Comparison of ENCODE assay signal across 8 cellular contexts in the genomic region with DNA sequence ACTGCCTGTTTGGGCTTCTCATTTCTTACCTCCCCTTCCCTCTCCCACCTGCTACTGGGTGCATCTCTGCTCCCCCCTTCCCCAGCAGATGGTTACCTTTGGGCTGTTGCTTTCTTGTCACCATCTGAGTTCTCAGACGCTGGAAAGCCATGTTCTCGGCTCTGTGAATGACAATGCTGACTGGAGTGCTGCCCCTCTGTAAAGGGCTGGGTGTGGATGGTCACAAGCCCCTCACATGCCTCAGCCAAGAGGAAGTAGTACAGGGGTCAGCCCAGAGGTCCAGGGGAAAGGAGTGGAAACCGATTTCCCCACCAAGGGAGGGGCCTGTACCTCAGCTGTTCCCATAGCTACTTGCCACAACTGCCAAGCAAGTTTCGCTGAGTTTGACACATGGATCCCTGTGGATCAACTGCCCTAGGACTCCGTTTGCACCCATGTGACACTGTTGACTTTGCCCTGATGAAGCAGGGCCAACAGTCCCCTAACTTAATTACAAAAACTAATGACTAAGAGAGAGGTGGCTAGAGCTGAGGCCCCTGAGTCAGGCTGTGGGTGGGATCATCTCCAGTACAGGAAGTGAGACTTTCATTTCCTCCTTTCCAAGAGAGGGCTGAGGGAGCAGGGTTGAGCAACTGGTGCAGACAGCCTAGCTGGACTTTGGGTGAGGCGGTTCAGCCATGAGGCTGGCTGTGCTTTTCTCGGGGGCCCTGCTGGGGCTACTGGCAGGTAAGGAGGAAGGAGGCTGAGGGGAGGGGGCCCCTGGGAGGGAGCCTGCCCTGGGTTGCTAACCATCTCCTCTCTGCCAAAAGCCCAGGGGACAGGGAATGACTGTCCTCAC. TPM values are rescaled to one million over a fixed set of nuclear protein-coding genes. Genes with fewer than 3 reads are reported as not detected.
DNase-seq lines count a peak whose midpoint lies in the region; ATAC-seq and TF ChIP-seq lines count a peak whose summit lies in the region.

A gene with protein sequence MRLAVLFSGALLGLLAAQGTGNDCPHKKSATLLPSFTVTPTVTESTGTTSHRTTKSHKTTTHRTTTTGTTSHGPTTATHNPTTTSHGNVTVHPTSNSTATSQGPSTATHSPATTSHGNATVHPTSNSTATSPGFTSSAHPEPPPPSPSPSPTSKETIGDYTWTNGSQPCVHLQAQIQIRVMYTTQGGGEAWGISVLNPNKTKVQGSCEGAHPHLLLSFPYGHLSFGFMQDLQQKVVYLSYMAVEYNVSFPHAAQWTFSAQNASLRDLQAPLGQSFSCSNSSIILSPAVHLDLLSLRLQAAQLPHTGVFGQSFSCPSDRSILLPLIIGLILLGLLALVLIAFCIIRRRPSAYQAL (plus strand): TSS at position 638 of the 838 bp plus-strand sequence. CDS start 40 bp downstream, at position 678.

- no peak for TF ChIP-seq CTCF in CD4-positive, alpha-beta T cell (IDR thresholded peaks at IDR 0.05)
- TF ChIP-seq CTCF in endodermal cell (conservative IDR thresholded peaks at IDR 0.05), result no peak

- peak within 1 kb of the TSS; percentile 67 for H3K4me3 Mint-ChIP-seq in CD4-positive, alpha-beta T cell
- H3K4me3 Mint-ChIP-seq in endodermal cell, result no peak within 1 kb of the TSS
- peak within 1 kb of the TSS; percentile 57 for H3K4me3 Mint-ChIP-seq in stimulated activated memory B cell treated with anti-CD40 and anti-IgM and Interleukin-4, amounts not matched to agents 10 μg/mL and 1 μg/mL and 100 μg/mL, for 72 hours

- POLR2A ChIA-PET in CD4-positive, alpha-beta T cell (lab: Charles Lee), result interaction anchor here (0.6 to 2.6 kb wide), 3 partner anchors 100 to 276 kb away, joined by 3 to 14 read pairs (median 6); partner anchors contain the start of genes TP53 and ZBTB4

- peaks cover 54% of the 10 kb centered on the region for H3K36me3 ChIP-seq in endodermal cell (ENCODE audit: control insufficient read depth, insufficient read depth, low read length)

- no peaks in the 10 kb centered on the region for H3K27me3 ChIP-seq in CD4-positive, alpha-beta T cell (ENCODE audit: control insufficient read depth, insufficient read depth, low read length)
- no peaks in the 10 kb centered on the region for H3K27me3 ChIP-seq in endodermal cell (ENCODE audit: control insufficient read depth, insufficient read depth, low read length, poor library complexity, severe bottlenecking)
- no peaks in the 10 kb centered on the region for H3K27me3 ChIP-seq in mononuclear cell (ENCODE audit: insufficient read depth, low read length)

- peak within 1 kb of the TSS; percentile 34 for H3K27ac ChIP-seq in CD4-positive, alpha-beta T cell (ENCODE audit: low read depth, low read length)
- peak within 1 kb of the TSS; percentile 47 for H3K27ac ChIP-seq in endodermal cell (ENCODE audit: low read depth, low read length)

- H3K27ac Mint-ChIP-seq in CD4-positive, alpha-beta T cell, result peak within 1 kb of the TSS; percentile 79
- H3K27ac Mint-ChIP-seq in endodermal cell, result peak within 1 kb of the TSS; percentile 83
- peak within 1 kb of the TSS; percentile 96 for H3K27ac Mint-ChIP-seq in stimulated activated memory B cell treated with anti-CD40 and anti-IgM and Interleukin-4, amounts not matched to agents 10 μg/mL and 1 μg/mL and 100 μg/mL, for 72 hours

- no peak within 1 kb of the TSS for H3K9ac ChIP-seq in endodermal cell (ENCODE audit: extremely low read depth, low read length, poor library complexity, severe bottlenecking)

- 56% methylated on average over 3 to 7 of the region's 7 CpGs for WGBS in endodermal cell (ENCODE audit: insufficient coverage in 1 of 2, insufficient read length in 1 of 2), 2 experiments

- peaks cover 77% of the 10 kb centered on the region for H3K36me3 Mint-ChIP-seq in CD4-positive, alpha-beta T cell (ENCODE audit: low read depth)
- H3K36me3 Mint-ChIP-seq in endodermal cell (ENCODE audit: low read depth), result peaks cover 53% of the 10 kb centered on the region
- peaks cover 59% of the 10 kb centered on the region for H3K36me3 Mint-ChIP-seq in stimulated activated memory B cell treated with anti-CD40 and anti-IgM and Interleukin-4, amounts not matched to agents 10 μg/mL and 1 μg/mL and 100 μg/mL, for 72 hours

- H3K4me1 ChIP-seq in endodermal cell (ENCODE audit: control insufficient read depth, insufficient read depth, low read length), result peaks cover 3% of the 10 kb centered on the region
- H3K4me1 ChIP-seq in mononuclear cell (ENCODE audit: insufficient read depth, low read length), result peaks cover 94% of the 10 kb centered on the region

- CTCF ChIA-PET in CD4-positive, alpha-beta T cell (lab: Charles Lee), result interaction anchor here (1.3 to 1.6 kb wide), 2 partner anchors 10 to 18 kb away, joined by 3 to 11 read pairs; no protein-coding TSS in a partner anchor

- H3K9me3 Mint-ChIP-seq in CD4-positive, alpha-beta T cell, result no peaks in the 10 kb centered on the region
- no peaks in the 10 kb centered on the region for H3K9me3 Mint-ChIP-seq in endodermal cell
- no peaks in the 10 kb centered on the region for H3K9me3 Mint-ChIP-seq in stimulated activated memory B cell treated with anti-CD40 and anti-IgM and Interleukin-4, amounts not matched to agents 10 μg/mL and 1 μg/mL and 100 μg/mL, for 72 hours

- peaks cover 82% of the 10 kb centered on the region for H3K4me1 Mint-ChIP-seq in CD4-positive, alpha-beta T cell (ENCODE audit: low read depth)
- H3K4me1 Mint-ChIP-seq in endodermal cell, result peaks cover 28% of the 10 kb centered on the region
- H3K4me1 Mint-ChIP-seq in stimulated activated memory B cell treated with anti-CD40 and anti-IgM and Interleukin-4, amounts not matched to agents 10 μg/mL and 1 μg/mL and 100 μg/mL, for 72 hours, result peaks cover 78% of the 10 kb centered on the region

- ATAC-seq in CD4-positive, alpha-beta T cell (ENCODE audit: poor library complexity), result peak; percentile 6
- ATAC-seq in GM21529 (IDR thresholded peaks at IDR 0.05; ENCODE audit: unreplicated experiment), result peak; percentile 54
- peak; percentile 87 for ATAC-seq in stimulated activated memory B cell treated with anti-CD40 and anti-IgM and Interleukin-4, amounts not matched to agents 10 μg/mL and 1 μg/mL and 100 μg/mL, for 72 hours

- H3K9me3 ChIP-seq in CD4-positive, alpha-beta T cell (ENCODE audit: control insufficient read depth, low read length), result no peaks in the 10 kb centered on the region
- H3K9me3 ChIP-seq in endodermal cell (ENCODE audit: control insufficient read depth, low read length) (no peaks in the 10 kb centered on the region), mononuclear cell (ENCODE audit: low read depth, low read length) (no peaks in the 10 kb centered on the region)

- intact Hi-C loops in CD4-positive, alpha-beta T cell (cut with DNase I, micrococcal nuclease), result no loop called here

- H3K4me3 ChIP-seq in endodermal cell (ENCODE audit: low read length) (no peak within 1 kb of the TSS), mononuclear cell (ENCODE audit: low read length) (peak within 1 kb of the TSS; percentile 49)

- peak in 4 of 10 experiments; percentile 23 to 53 (median 40) for DNase-seq in CD4-positive, alpha-beta T cell
- DNase-seq in NCI-H1105 treated with DMSO at 0.1 percent for 48 hours (lab: John Stamatoyannopoulos, UW) (peak; percentile 42), endodermal cell (peak; percentile 90), NCI-H524 treated with DMSO at 0.1 percent for 48 hours (lab: John Stamatoyannopoulos, UW) (no peak)
- peak; percentile 61 to 67 for DNase-seq in activated CD4-positive, alpha-beta T cell treated with anti-CD3 and anti-CD28 coated beads, Interleukin-2, amount 50 U/mL, for 4 hours

- H3K27me3 Mint-ChIP-seq in CD4-positive, alpha-beta T cell, result no peaks in the 10 kb centered on the region
- no peaks in the 10 kb centered on the region for H3K27me3 Mint-ChIP-seq in endodermal cell (ENCODE audit: insufficient read depth)
- no peaks in the 10 kb centered on the region for H3K27me3 Mint-ChIP-seq in stimulated activated memory B cell treated with anti-CD40 and anti-IgM and Interleukin-4, amounts not matched to agents 10 μg/mL and 1 μg/mL and 100 μg/mL, for 72 hours

RNA-seq across cellular contexts. Expression of the gene that starts here (rescaled TPM):
- total RNA-seq in CD4-positive, alpha-beta T cell, result under 1 TPM; 0.33 to 0.95 TPM
- total RNA-seq in endodermal cell (under 1 TPM in 1 of 2 donors, not detected in 1; 0.44 TPM), mononuclear cell (147 TPM)
- polyA plus RNA-seq in endodermal cell (2013, experiment 1 of 2), result not detected
- 0.25 TPM for polyA plus RNA-seq in endodermal cell (2013, experiment 2 of 2)

Comparison
In these comparisons a context has a peak if more than half of its experiments do, and no peak if none do; other contexts are left out.
1. RNA of the gene that starts here (total RNA-seq): 147 TPM in mononuclear cell (single experiment); 0.33 to 0.95 TPM in CD4-positive, alpha-beta T cell and 0.44 TPM in endodermal cell; every median in the first group is over 10 times any median in the second.
2. Peak in ATAC-seq and H3K27ac ChIP-seq in CD4-positive, alpha-beta T cell; RNA of the gene not detected or under 1 TPM.
3. Peak in DNase-seq and H3K27ac ChIP-seq in endodermal cell; RNA of the gene not detected or under 1 TPM.
4. ATAC-seq: peak in every context shown above with its lines; median percentile 87 in stimulated activated memory B cell treated with anti-CD40 and anti-IgM and Interleukin-4, amounts not matched to agents 10 μg/mL and 1 μg/mL and 100 μg/mL, for 72 hours; 54 in GM21529; 6 in CD4-positive, alpha-beta T cell.
5. Peak in every context shown above with its lines, with median percentiles within 50 percentile points of each other: H3K27ac Mint-ChIP-seq.